Comparison of ENCODE assay signal across 16 cellular contexts in genomic region chr6:168704678-168705077, GRCh38.
DNase-seq lines count a peak whose midpoint lies in the region; ATAC-seq and TF ChIP-seq lines count a peak whose summit lies in the region.
"Had no signal": no experiment of that assay in that cellular context is flagged by ENCODE, and none has a peak within 500 bp of the region (broad histone marks: within the 10 kb centered on the region; RNA-seq: fewer than 3 reads in every experiment).

No MANE protein-coding gene starts in this region.

- peaks cover 3% of the 10 kb centered on the region for H3K27me3 Mint-ChIP-seq in GM23338 (ENCODE audit: insufficient read depth, low read depth, poor library complexity)

- no peak overlapping the region for H3K4me3 Mint-ChIP-seq in GM23338
- H3K4me3 Mint-ChIP-seq: CD4-positive, alpha-beta memory T cell; H9 had no signal

- no peak overlapping the region for H3K4me2 ChIP-seq in GM23338

- TF ChIP-seq CTCF in GM23338 (conservative IDR thresholded peaks at IDR 0.05; ENCODE audit: low read depth in 2 of 2) = no peak
- TF ChIP-seq CTCF in coronary artery (IDR thresholded peaks at IDR 0.05) = no peak

- no peaks in the 10 kb centered on the region for H3K4me1 ChIP-seq in GM23338 (ENCODE audit: insufficient read depth)

- ATAC-seq in GM23338 (peak; percentile 59; the same call in 2 of the 3 replicates), GM19463 (IDR thresholded peaks at IDR 0.05; ENCODE audit: unreplicated experiment) (no peak), HG02642 (IDR thresholded peaks at IDR 0.05; ENCODE audit: poor library complexity, unreplicated experiment) (no peak)
- ATAC-seq: HCT116 had no signal

- no peaks in the 10 kb centered on the region for H3K79me2 ChIP-seq in GM23338 (replicated peaks; ENCODE audit: insufficient read depth)

- no peak overlapping the region for H3K27ac Mint-ChIP-seq in GM23338
- H3K27ac Mint-ChIP-seq: CD4-positive, alpha-beta memory T cell had no signal

- no peaks in the 10 kb centered on the region; the same call in 1 of the 3 replicates for H3K9me3 Mint-ChIP-seq in GM23338

- H3K9me2 ChIP-seq in GM23338 (ENCODE audit: insufficient read depth) = no peaks in the 10 kb centered on the region

- H3K36me3 ChIP-seq in GM23338 (ENCODE audit: insufficient read depth) (no peaks in the 10 kb centered on the region), H7 (replicated peaks; ENCODE audit: control insufficient read depth, insufficient read depth, low read length) (no peaks in the 10 kb centered on the region)

- no peaks in the 10 kb centered on the region for H3K27me3 ChIP-seq in GM23338 (ENCODE audit: insufficient read depth)
- no peaks in the 10 kb centered on the region for H3K27me3 ChIP-seq in H7 (ENCODE audit: control insufficient read depth, insufficient read depth, low read length)

- no peak overlapping the region for H3K4me3 ChIP-seq in GM23338
- H3K4me3 ChIP-seq in H7 (ENCODE audit: insufficient read depth, low read depth, low read length) = no peak overlapping the region
- H3K4me3 ChIP-seq in coronary artery = no peak overlapping the region

- H3K4me1 Mint-ChIP-seq in GM23338 = peaks cover 3% of the 10 kb centered on the region
- H3K4me1 Mint-ChIP-seq: CD4-positive, alpha-beta memory T cell had no signal

- no peak for DNase-seq in GM23338 (ENCODE audit: low spot score)
- peak; percentile 73 for DNase-seq in H7
- DNase-seq in coronary artery (ENCODE audit: low spot score) = peak; percentile 11
- peak; percentile 19 for DNase-seq in left kidney (ENCODE audit: low read depth, low spot score)
- DNase-seq in midbrain (lab: John Stamatoyannopoulos, UW) = no peak
- no peak for DNase-seq in NCI-H2227 treated with DMSO at 0.1 percent for 48 hours (lab: John Stamatoyannopoulos, UW)
- DNase-seq: Calu3; CD4-positive, alpha-beta memory T cell; COR-L47; DMS53; DMS79 treated with DMSO at 0.1 percent for 48 hours; GF-D8; H9 had no signal

- H4K20me1 ChIP-seq in GM23338 (replicated peaks; ENCODE audit: insufficient read depth) = no peaks in the 10 kb centered on the region

- H3K27ac ChIP-seq in GM23338 (ENCODE audit: low read depth) (no peak overlapping the region), coronary artery (no peak overlapping the region)

- H3F3A ChIP-seq in GM23338 (replicated peaks; ENCODE audit: low read depth) = no peaks in the 10 kb centered on the region

- H3K36me3 Mint-ChIP-seq in GM23338 (ENCODE audit: low read depth) = peaks cover 3% of the 10 kb centered on the region; the same call in 1 of the 3 replicates
- H3K36me3 Mint-ChIP-seq: CD4-positive, alpha-beta memory T cell had no signal

- no peak overlapping the region for H2AFZ ChIP-seq in GM23338

TF ChIP-seq in GM23338, 12 proteins besides CTCF, POLR2A, EP300 and RAD21:
- no peak for TF ChIP-seq JUNB (IDR thresholded peaks at IDR 0.05; ENCODE audit: unreplicated experiment)
- TF ChIP-seq STAT1 (IDR thresholded peaks at IDR 0.05; ENCODE audit: unreplicated experiment) = no peak
- no peak for TF ChIP-seq NANOG (IDR thresholded peaks at IDR 0.05; ENCODE audit: borderline replicate concordance)
- no peak for TF ChIP-seq EZH2 (IDR thresholded peaks at IDR 0.05; ENCODE audit: low read depth, unreplicated experiment)
- TF ChIP-seq ZNF114 (CRISPR knock-in tag; IDR thresholded peaks at IDR 0.05) = no peak
- TF ChIP-seq CREB1 (CRISPR knock-in tag; IDR thresholded peaks at IDR 0.05; ENCODE audit: low read depth) = no peak
- no peak for TF ChIP-seq ETS1 (IDR thresholded peaks at IDR 0.05)
- no peak for TF ChIP-seq REST (IDR thresholded peaks at IDR 0.05; ENCODE audit: unreplicated experiment)
- no peak for TF ChIP-seq EZH2phosphoT487 (IDR thresholded peaks at IDR 0.05; ENCODE audit: unreplicated experiment)
TF ChIP-seq in GM23338: peak in this region for 0.

Comparison
In these comparisons a context has a peak if more than half of its experiments do, and no peak if none do; other contexts are left out.
1. DNase-seq: peak in H7 (single experiment), coronary artery (single experiment) and left kidney (single experiment); none in GM23338 (single experiment), midbrain (single experiment) and NCI-H2227 treated with DMSO at 0.1 percent for 48 hours (single experiment).